Comparison of ENCODE assay signal across 8 cellular contexts in the genomic region with DNA sequence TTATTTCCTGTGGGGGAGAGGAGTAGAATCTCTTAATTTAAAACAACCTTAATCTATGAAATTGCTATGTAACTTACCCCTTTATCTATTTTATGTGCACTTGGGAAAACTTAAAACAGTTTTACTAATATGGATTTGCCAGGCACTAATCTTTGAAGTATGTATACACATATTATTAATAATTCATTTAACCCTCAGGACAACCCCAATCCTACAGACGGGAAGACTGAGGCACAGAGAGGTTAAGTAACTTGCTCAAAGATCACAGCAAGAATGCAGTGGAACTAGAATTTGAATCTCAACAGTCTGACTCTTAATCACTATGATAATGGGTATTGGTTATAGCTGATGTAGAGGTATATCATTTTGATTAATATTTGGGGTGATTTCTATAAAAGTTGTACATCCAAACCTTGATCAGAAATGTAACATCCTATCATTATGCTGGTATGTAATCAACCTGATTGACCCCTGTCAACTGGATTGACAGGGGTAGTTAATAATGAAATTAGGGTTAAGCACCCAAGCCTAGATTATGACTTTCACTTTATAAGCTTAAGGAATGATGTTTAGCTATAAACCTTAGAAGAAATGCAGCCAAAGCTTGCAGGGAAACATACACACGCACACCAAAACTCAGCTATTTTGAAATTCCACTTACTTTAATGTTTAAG. TPM values are rescaled to one million over a fixed set of nuclear protein-coding genes. Genes with fewer than 3 reads are reported as not detected.
DNase-seq lines count a peak whose midpoint lies in the region; ATAC-seq and TF ChIP-seq lines count a peak whose summit lies in the region.

No MANE protein-coding gene starts in this region.

- peak overlapping the region; percentile 4 for H3K4me3 ChIP-seq in CD4-positive, CD25-positive, alpha-beta regulatory T cell (ENCODE audit: low read depth, low read length)
- peak overlapping the region in 56 of 59 donors; percentile 51 to 91 (median 83) for H3K4me3 ChIP-seq in dorsolateral prefrontal cortex

- no peak overlapping the region for H3K27ac ChIP-seq in CD4-positive, CD25-positive, alpha-beta regulatory T cell (ENCODE audit: insufficient read depth, low read length, poor library complexity, severe bottlenecking)
- peak overlapping the region in 39 of 59 donors; percentile 57 to 97 (median 89) for H3K27ac ChIP-seq in dorsolateral prefrontal cortex

- peak overlapping the region; percentile 93 to 98 (median 95) for H3K4me3 Mint-ChIP-seq in CD4-positive, CD25-positive, alpha-beta regulatory T cell
- H3K4me3 Mint-ChIP-seq in IgD-negative memory B cell = peak overlapping the region; percentile 90 to 97 (median 96)
- peak overlapping the region; percentile 92 for H3K4me3 Mint-ChIP-seq in neural crest cell
- H3K4me3 Mint-ChIP-seq in glutamatergic neuron (ENCODE audit: unreplicated experiment) = no peak overlapping the region

- no peak for DNase-seq in CD4-positive, CD25-positive, alpha-beta regulatory T cell
- DNase-seq in dorsolateral prefrontal cortex (no peak), neural crest cell (ENCODE audit: low read depth, low spot score) (no peak), cortex of kidney (lab: John Stamatoyannopoulos, UW) (no peak), glutamatergic neuron (no peak)

- peaks cover 0 to 14% (median 7%) of the 10 kb centered on the region in 4 donors for H3K4me1 Mint-ChIP-seq in CD4-positive, CD25-positive, alpha-beta regulatory T cell
- H3K4me1 Mint-ChIP-seq in IgD-negative memory B cell (peaks cover 14 to 23% (median 21%) of the 10 kb centered on the region in 3 donors), neural crest cell (peaks cover 10% of the 10 kb centered on the region), glutamatergic neuron (ENCODE audit: low read depth, unreplicated experiment) (peaks cover 3% of the 10 kb centered on the region)

- no peaks in the 10 kb centered on the region for H3K9me3 Mint-ChIP-seq in CD4-positive, CD25-positive, alpha-beta regulatory T cell
- H3K9me3 Mint-ChIP-seq in IgD-negative memory B cell = no peaks in the 10 kb centered on the region
- no peaks in the 10 kb centered on the region for H3K9me3 Mint-ChIP-seq in neural crest cell
- peaks cover 7% of the 10 kb centered on the region for H3K9me3 Mint-ChIP-seq in glutamatergic neuron (ENCODE audit: unreplicated experiment)

- H3K27me3 ChIP-seq in CD4-positive, CD25-positive, alpha-beta regulatory T cell (ENCODE audit: control insufficient read depth, insufficient read depth, low read length) = no peaks in the 10 kb centered on the region
- no peaks in the 10 kb centered on the region for H3K27me3 ChIP-seq in dorsolateral prefrontal cortex

- peaks cover 4% of the 10 kb centered on the region for H3K27me3 Mint-ChIP-seq in CD4-positive, CD25-positive, alpha-beta regulatory T cell
- H3K27me3 Mint-ChIP-seq in IgD-negative memory B cell = no peaks in the 10 kb centered on the region
- peaks cover 56% of the 10 kb centered on the region for H3K27me3 Mint-ChIP-seq in neural crest cell (ENCODE audit: low read depth)
- peaks cover 3% of the 10 kb centered on the region for H3K27me3 Mint-ChIP-seq in glutamatergic neuron (ENCODE audit: unreplicated experiment)

- H3K9me3 ChIP-seq in CD4-positive, CD25-positive, alpha-beta regulatory T cell (ENCODE audit: control insufficient read depth in 2 of 2, low read length in 2 of 2) = no peaks in the 10 kb centered on the region

- intact Hi-C loops in dorsolateral prefrontal cortex (cut with DNase I) = loop anchor here (5.0 to 10.0 kb wide), 2 partner anchors 52 to 221 kb away; a partner anchor contains a TSS

- no peak for TF ChIP-seq CTCF in dorsolateral prefrontal cortex (IDR thresholded peaks at IDR 0.05 in 54 of 56, conservative IDR thresholded peaks at IDR 0.05 in 2 of 56; ENCODE audit: low read depth in 1 of 56, partially characterized antibody in 56 of 56)
- no peak for TF ChIP-seq CTCF in neural crest cell (conservative IDR thresholded peaks at IDR 0.05)
- no peak for TF ChIP-seq CTCF in glutamatergic neuron (IDR thresholded peaks at IDR 0.05; ENCODE audit: partially characterized antibody, unreplicated experiment)

- no peaks in the 10 kb centered on the region for H3K36me3 ChIP-seq in CD4-positive, CD25-positive, alpha-beta regulatory T cell (ENCODE audit: control insufficient read depth, insufficient read depth, low read length)

- no peak for ATAC-seq in CD4-positive, CD25-positive, alpha-beta regulatory T cell (ENCODE audit: low read depth in 2 of 2)
- ATAC-seq in HG02571 (IDR thresholded peaks at IDR 0.05; ENCODE audit: unreplicated experiment) = no peak
- no peak for ATAC-seq in GM18867 (IDR thresholded peaks at IDR 0.05; ENCODE audit: unreplicated experiment)

- no peaks in the 10 kb centered on the region for H3K36me3 Mint-ChIP-seq in CD4-positive, CD25-positive, alpha-beta regulatory T cell
- H3K36me3 Mint-ChIP-seq in IgD-negative memory B cell = peaks cover 5% of the 10 kb centered on the region
- no peaks in the 10 kb centered on the region for H3K36me3 Mint-ChIP-seq in neural crest cell (ENCODE audit: low read depth)
- no peaks in the 10 kb centered on the region for H3K36me3 Mint-ChIP-seq in glutamatergic neuron (ENCODE audit: unreplicated experiment)

- H3K27ac Mint-ChIP-seq in CD4-positive, CD25-positive, alpha-beta regulatory T cell = peak overlapping the region in 1 of 3 donors; percentile 92
- H3K27ac Mint-ChIP-seq in IgD-negative memory B cell = peak overlapping the region in 1 of 3 donors; percentile 88
- no peak overlapping the region for H3K27ac Mint-ChIP-seq in neural crest cell (ENCODE audit: unreplicated experiment)
- H3K27ac Mint-ChIP-seq in glutamatergic neuron (ENCODE audit: unreplicated experiment) = no peak overlapping the region

- peaks cover 11% of the 10 kb centered on the region for H3K4me1 ChIP-seq in CD4-positive, CD25-positive, alpha-beta regulatory T cell (ENCODE audit: control insufficient read depth, insufficient read depth, low read length, poor library complexity, severe bottlenecking)

RNA-seq across cellular contexts. Expression of a gene that starts 1.6 kb away (rescaled TPM):
- 8.2 TPM for total RNA-seq in CD4-positive, CD25-positive, alpha-beta regulatory T cell
- 1 to 10 TPM; 1.5 to 3.6 (median 2.3) TPM for polyA plus RNA-seq in CD4-positive, CD25-positive, alpha-beta regulatory T cell
- 11.6 TPM for polyA plus RNA-seq in IgD-negative memory B cell
- total RNA-seq in dorsolateral prefrontal cortex (100 to 1,000 TPM in 2 of 120 experiments, 10 to 100 TPM in 118; 24.1 to 112 (median 48.7) TPM), neural crest cell (9.1 and 11.9 TPM in 2 replicates), glutamatergic neuron (ENCODE audit: unreplicated experiment) (5.3 TPM)

RNA-seq across cellular contexts. Expression of a gene that starts 52.6 kb away (rescaled TPM):
- not detected for total RNA-seq in CD4-positive, CD25-positive, alpha-beta regulatory T cell
- not detected for polyA plus RNA-seq in CD4-positive, CD25-positive, alpha-beta regulatory T cell
- not detected for polyA plus RNA-seq in IgD-negative memory B cell
- total RNA-seq in dorsolateral prefrontal cortex (100 to 1,000 TPM in 7 of 120 experiments, 10 to 100 TPM in 113; 13.7 to 214 (median 45.5) TPM), neural crest cell (124 and 133 TPM in 2 replicates), glutamatergic neuron (ENCODE audit: unreplicated experiment) (62.3 TPM)
